ENCODE assay signal across 2 cellular contexts in the genomic region with DNA sequence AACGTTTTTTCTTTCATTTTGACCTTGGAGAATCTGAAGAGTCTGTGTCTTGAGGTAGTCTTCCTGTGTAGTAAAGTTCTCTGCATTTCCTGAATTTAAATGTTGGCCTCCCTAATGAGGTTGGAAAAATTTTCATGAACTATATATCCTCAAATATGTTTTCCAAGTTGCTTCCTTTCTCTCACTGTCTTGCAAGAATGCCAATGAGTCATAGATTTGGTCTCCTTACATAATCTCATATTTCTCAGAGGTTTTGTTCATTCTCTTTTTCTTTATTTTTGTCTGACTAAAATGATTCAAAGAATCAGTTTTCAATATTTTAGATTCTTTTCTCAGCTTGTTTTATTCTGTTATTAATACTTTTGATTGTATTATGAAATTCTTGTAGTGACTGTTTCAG.
A peak's percentile ranks its signal among the peaks of the same experiment; 100 is the strongest.
TF ChIP-seq lines count a peak whose summit lies in the region.

No MANE protein-coding gene starts in this region.

TF ChIP-seq in SK-N-SH, 30 proteins besides CTCF, POLR2A, EP300 and RAD21 (continued from another document):
- TF ChIP-seq, protein P1, sequence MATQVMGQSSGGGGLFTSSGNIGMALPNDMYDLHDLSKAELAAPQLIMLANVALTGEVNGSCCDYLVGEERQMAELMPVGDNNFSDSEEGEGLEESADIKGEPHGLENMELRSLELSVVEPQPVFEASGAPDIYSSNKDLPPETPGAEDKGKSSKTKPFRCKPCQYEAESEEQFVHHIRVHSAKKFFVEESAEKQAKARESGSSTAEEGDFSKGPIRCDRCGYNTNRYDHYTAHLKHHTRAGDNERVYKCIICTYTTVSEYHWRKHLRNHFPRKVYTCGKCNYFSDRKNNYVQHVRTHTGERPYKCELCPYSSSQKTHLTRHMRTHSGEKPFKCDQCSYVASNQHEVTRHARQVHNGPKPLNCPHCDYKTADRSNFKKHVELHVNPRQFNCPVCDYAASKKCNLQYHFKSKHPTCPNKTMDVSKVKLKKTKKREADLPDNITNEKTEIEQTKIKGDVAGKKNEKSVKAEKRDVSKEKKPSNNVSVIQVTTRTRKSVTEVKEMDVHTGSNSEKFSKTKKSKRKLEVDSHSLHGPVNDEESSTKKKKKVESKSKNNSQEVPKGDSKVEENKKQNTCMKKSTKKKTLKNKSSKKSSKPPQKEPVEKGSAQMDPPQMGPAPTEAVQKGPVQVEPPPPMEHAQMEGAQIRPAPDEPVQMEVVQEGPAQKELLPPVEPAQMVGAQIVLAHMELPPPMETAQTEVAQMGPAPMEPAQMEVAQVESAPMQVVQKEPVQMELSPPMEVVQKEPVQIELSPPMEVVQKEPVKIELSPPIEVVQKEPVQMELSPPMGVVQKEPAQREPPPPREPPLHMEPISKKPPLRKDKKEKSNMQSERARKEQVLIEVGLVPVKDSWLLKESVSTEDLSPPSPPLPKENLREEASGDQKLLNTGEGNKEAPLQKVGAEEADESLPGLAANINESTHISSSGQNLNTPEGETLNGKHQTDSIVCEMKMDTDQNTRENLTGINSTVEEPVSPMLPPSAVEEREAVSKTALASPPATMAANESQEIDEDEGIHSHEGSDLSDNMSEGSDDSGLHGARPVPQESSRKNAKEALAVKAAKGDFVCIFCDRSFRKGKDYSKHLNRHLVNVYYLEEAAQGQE (IDR thresholded peaks at IDR 0.05; ENCODE audit: low read depth, low read length): no peak
- TF ChIP-seq GATA2 (CRISPR knock-in tag; IDR thresholded peaks at IDR 0.05) (no peak), RCOR1 (IDR thresholded peaks at IDR 0.05; ENCODE audit: low read length) (no peak), FOSL2 (IDR thresholded peaks at IDR 0.05; ENCODE audit: borderline replicate concordance, low read depth) (peak; percentile 45; the same call in 1 of the 2 replicates)

TF ChIP-seq in SK-N-SH treated with all-trans-retinoic acid at 6 μM for 48 hours, 23 proteins besides CTCF, POLR2A, EP300 and RAD21 (continued from another document):
- TF ChIP-seq ARNTL (CRISPR knock-in tag; IDR thresholded peaks at IDR 0.05; ENCODE audit: borderline replicate concordance, low read depth) (no peak), RARB (CRISPR knock-in tag; IDR thresholded peaks at IDR 0.05) (no peak), ZC3H10 (CRISPR knock-in tag; IDR thresholded peaks at IDR 0.05) (no peak), ZFP3 (CRISPR knock-in tag; IDR thresholded peaks at IDR 0.05) (no peak), ESRRG (CRISPR knock-in tag; IDR thresholded peaks at IDR 0.05) (no peak), ISL1 (CRISPR knock-in tag; IDR thresholded peaks at IDR 0.05) (no peak), SNAI2 (CRISPR knock-in tag; IDR thresholded peaks at IDR 0.05) (no peak), PPARA (CRISPR knock-in tag; IDR thresholded peaks at IDR 0.05; ENCODE audit: borderline replicate concordance) (no peak), ZNF8 (CRISPR knock-in tag; IDR thresholded peaks at IDR 0.05) (no peak), GLIS3 (CRISPR knock-in tag; IDR thresholded peaks at IDR 0.05) (no peak), ZNF565 (CRISPR knock-in tag; conservative IDR thresholded peaks at IDR 0.05; ENCODE audit: low read depth) (no peak), CSDC2 (CRISPR knock-in tag; IDR thresholded peaks at IDR 0.05) (no peak), ZNF70 (CRISPR knock-in tag; IDR thresholded peaks at IDR 0.05) (no peak)
- TF ChIP-seq, protein P2, sequence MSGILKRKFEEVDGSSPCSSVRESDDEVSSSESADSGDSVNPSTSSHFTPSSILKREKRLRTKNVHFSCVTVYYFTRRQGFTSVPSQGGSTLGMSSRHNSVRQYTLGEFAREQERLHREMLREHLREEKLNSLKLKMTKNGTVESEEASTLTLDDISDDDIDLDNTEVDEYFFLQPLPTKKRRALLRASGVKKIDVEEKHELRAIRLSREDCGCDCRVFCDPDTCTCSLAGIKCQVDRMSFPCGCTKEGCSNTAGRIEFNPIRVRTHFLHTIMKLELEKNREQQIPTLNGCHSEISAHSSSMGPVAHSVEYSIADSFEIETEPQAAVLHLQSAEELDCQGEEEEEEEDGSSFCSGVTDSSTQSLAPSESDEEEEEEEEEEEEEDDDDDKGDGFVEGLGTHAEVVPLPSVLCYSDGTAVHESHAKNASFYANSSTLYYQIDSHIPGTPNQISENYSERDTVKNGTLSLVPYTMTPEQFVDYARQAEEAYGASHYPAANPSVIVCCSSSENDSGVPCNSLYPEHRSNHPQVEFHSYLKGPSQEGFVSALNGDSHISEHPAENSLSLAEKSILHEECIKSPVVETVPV (CRISPR knock-in tag; IDR thresholded peaks at IDR 0.05): no peak
- TF ChIP-seq, protein P3, sequence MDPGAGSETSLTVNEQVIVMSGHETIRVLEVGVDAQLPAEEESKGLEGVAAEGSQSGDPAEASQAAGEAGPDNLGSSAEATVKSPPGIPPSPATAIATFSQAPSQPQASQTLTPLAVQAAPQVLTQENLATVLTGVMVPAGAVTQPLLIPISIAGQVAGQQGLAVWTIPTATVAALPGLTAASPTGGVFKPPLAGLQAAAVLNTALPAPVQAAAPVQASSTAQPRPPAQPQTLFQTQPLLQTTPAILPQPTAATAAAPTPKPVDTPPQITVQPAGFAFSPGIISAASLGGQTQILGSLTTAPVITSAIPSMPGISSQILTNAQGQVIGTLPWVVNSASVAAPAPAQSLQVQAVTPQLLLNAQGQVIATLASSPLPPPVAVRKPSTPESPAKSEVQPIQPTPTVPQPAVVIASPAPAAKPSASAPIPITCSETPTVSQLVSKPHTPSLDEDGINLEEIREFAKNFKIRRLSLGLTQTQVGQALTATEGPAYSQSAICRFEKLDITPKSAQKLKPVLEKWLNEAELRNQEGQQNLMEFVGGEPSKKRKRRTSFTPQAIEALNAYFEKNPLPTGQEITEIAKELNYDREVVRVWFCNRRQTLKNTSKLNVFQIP (CRISPR knock-in tag; IDR thresholded peaks at IDR 0.05; ENCODE audit: borderline replicate concordance, low read depth): no peak
TF ChIP-seq in SK-N-SH treated with all-trans-retinoic acid at 6 μM for 48 hours: peak in this region for 0.
